12 cellular contexts compared by ENCODE assay signal in the genomic region with DNA sequence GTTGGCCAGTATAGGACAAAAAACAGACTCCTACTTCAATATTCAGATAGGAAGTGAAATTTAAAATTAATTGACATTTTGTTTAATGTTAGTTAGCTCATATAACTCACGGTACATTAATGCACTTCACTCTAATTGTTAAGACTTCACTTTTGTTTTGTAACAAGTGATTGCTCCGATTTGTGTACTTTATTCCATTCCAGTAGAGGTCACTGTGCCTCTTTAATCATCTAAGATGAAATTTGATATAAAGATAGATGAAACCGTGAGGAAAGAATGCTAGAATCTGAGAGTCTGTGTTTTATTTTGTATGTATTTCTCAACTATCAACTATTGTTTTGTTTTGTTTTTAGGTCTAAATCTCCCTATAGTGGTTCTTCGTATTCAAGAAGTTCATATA. TPM values are rescaled to one million over a fixed set of nuclear protein-coding genes. Genes with fewer than 3 reads are reported as not detected.
DNase-seq lines count a peak whose midpoint lies in the region; ATAC-seq, FAIRE-seq and TF ChIP-seq lines count a peak whose summit lies in the region.
"Had no signal": no experiment of that assay in that cellular context is flagged by ENCODE, and none has a peak within 500 bp of the region (broad histone marks: within the 10 kb centered on the region; RNA-seq: fewer than 3 reads in every experiment).

No MANE protein-coding gene starts in this region.

- BruUV-seq in A673 (replicated peaks; lab: Mats Ljungman, UMichigan), result no TSS peak

- H3K27ac ChIP-seq in A673 (ENCODE audit: low read depth, low read length, poor library complexity, severe bottlenecking), result no peak overlapping the region
- H3K27ac ChIP-seq: gastrocnemius medialis had no signal

- CTCF ChIA-PET in A673 (lab: Charles Lee), result interaction anchor here (1.0 kb wide), 1 partner anchor 339 kb away, joined by 3 read pairs; no protein-coding TSS in a partner anchor

- no peak for ATAC-seq in GM19351 (IDR thresholded peaks at IDR 0.05; ENCODE audit: unreplicated experiment)
- ATAC-seq: gastrocnemius medialis had no signal

- POLR2A ChIA-PET in A673 (lab: Charles Lee; ENCODE audit: low non-redundant PET), result interaction anchor here (0.6 kb wide), 1 partner anchor 512 kb away, joined by 3 read pairs; no protein-coding TSS in a partner anchor

- peaks cover 99% of the 10 kb centered on the region for H3K36me3 ChIP-seq in A673 (ENCODE audit: insufficient read depth, low read length, poor library complexity, severe bottlenecking)

- peak; percentile 57 for TF ChIP-seq CTCF in A673 (conservative IDR thresholded peaks at IDR 0.05; ENCODE audit: low read depth, low read length)

- H3K9me3 ChIP-seq in A673 (ENCODE audit: low read depth, low read length, poor library complexity, severe bottlenecking), result no peaks in the 10 kb centered on the region
- H3K9me3 ChIP-seq: gastrocnemius medialis had no signal

- H3K4me1 ChIP-seq in A673 (ENCODE audit: insufficient read depth, low read length, poor library complexity, severe bottlenecking), result no peaks in the 10 kb centered on the region
- H3K4me1 ChIP-seq: gastrocnemius medialis had no signal

- FAIRE-seq in TTC549 (lab: Jason Lieb, UNC) (peak; percentile 47), frontal cortex (lab: Jason Lieb, UNC) (peak; percentile 10)

- H3K4me3 ChIP-seq in A673 (ENCODE audit: low read depth, low read length, poor library complexity, severe bottlenecking), result no peak overlapping the region
- H3K4me3 ChIP-seq: gastrocnemius medialis had no signal

- H3K27me3 ChIP-seq in A673 (replicated peaks; ENCODE audit: insufficient read depth, low read depth, low read length, poor library complexity), result no peaks in the 10 kb centered on the region
- H3K27me3 ChIP-seq: gastrocnemius medialis had no signal

- intact Hi-C loops in A673 (cut with micrococcal nuclease; ENCODE audit: unreplicated experiment), result loop anchor here (5.0 kb wide), 1 partner anchor 124 kb away; no protein-coding TSS in a partner anchor

- DNase-seq in A673 (ENCODE audit: low spot score) (peak; percentile 55), H4 (ENCODE audit: low spot score) (peak; percentile 27), frontal cortex (ENCODE audit: low spot score in 2 of 2) (no peak), kidney tubule cell (ENCODE audit: low spot score) (no peak), SIG-M5 (lab: John Stamatoyannopoulos, UW) (no peak), GOT3 (lab: John Stamatoyannopoulos, UW) (no peak)
- DNase-seq: activated gamma-delta T cell, gastrocnemius medialis, posterior cingulate gyrus, T-helper 2 cell had no signal

RNA-seq across cellular contexts. Expression of gene RBBP6, which starts 29.0 kb away (rescaled TPM):
- total RNA-seq in A673 (2021), result 72.2 and 78.9 TPM in 2 replicates
- 7.7 and 16.0 TPM in 2 replicates for total RNA-seq in H4 (2014; rRNA removed; shearing (Covaris generic))
- total RNA-seq in frontal cortex, result 35.5 TPM

Comparison
In these comparisons a context has a peak if more than half of its experiments do, and no peak if none do; other contexts are left out.
1. DNase-seq: peak in A673 (single experiment) and H4 (single experiment); none in frontal cortex (0 of 2), kidney tubule cell (single experiment), SIG-M5 (single experiment) and GOT3 (single experiment).